Comparison of ENCODE assay signal across 21 cellular contexts in genomic region chr13:62123409-62123808, GRCh38.
DNase-seq lines count a peak whose midpoint lies in the region; ATAC-seq and TF ChIP-seq lines count a peak whose summit lies in the region.
"Had no signal": no experiment of that assay in that cellular context is flagged by ENCODE, and none has a peak within 500 bp of the region (broad histone marks: within the 10 kb centered on the region; RNA-seq: fewer than 3 reads in every experiment).

No MANE protein-coding gene starts in this region.

- H3K9ac ChIP-seq in SU-DHL-6 (ENCODE audit: low read length): no peak overlapping the region
- H3K9ac ChIP-seq: BLaER1 had no signal

- CTCF ChIA-PET in T-cell (lab: Charles Lee): no interaction called here

- H3K36me3 ChIP-seq in SU-DHL-6 (ENCODE audit: low read length): peaks cover 8% of the 10 kb centered on the region; the same call in 1 of the 2 replicates
- no peaks in the 10 kb centered on the region for H3K36me3 ChIP-seq in aorta (ENCODE audit: control insufficient read depth in 1 of 2, insufficient read depth in 2 of 2, low read length in 1 of 2)
- H3K36me3 ChIP-seq: BLaER1 had no signal

- H3K27ac Mint-ChIP-seq in T-cell: no peak overlapping the region
- H3K27ac Mint-ChIP-seq: B cell; CD4-positive, CD25-positive, alpha-beta regulatory T cell; CD8-positive, alpha-beta T cell; GM23338; H9; HFFc6 had no signal

- H3K27ac ChIP-seq in SU-DHL-6 (ENCODE audit: low read depth, low read length) (no peak overlapping the region), aorta (ENCODE audit: low read depth in 1 of 2, low read length in 2 of 2) (no peak overlapping the region)
- H3K27ac ChIP-seq: 22Rv1, BLaER1, C4-2B had no signal

- no peaks in the 10 kb centered on the region for H3K27me3 Mint-ChIP-seq in T-cell
- H3K27me3 Mint-ChIP-seq: B cell; CD4-positive, CD25-positive, alpha-beta regulatory T cell had no signal

- intact Hi-C loops in aorta (cut with DNase I): no loop called here

- POLR2A ChIA-PET in T-cell (lab: Charles Lee): no interaction called here

- peak overlapping the region; percentile 41 for H2AFZ ChIP-seq in SU-DHL-6 (ENCODE audit: low read depth, low read length, severe bottlenecking)
- H2AFZ ChIP-seq: GM23338 had no signal

- H3K9me2 ChIP-seq in SU-DHL-6 (replicated peaks; ENCODE audit: insufficient read depth, low read length): no peaks in the 10 kb centered on the region

- DNase-seq in NCI-H1092 treated with DMSO at 0.1 percent for 48 hours (lab: John Stamatoyannopoulos, UW) (peak; percentile 20), NCI-H1092 (lab: John Stamatoyannopoulos, UW) (no peak), NCI-H748 (lab: John Stamatoyannopoulos, UW; ENCODE audit: unreplicated experiment) (peak; percentile 9), NCI-H748 treated with DMSO at 0.1 percent for 48 hours (lab: John Stamatoyannopoulos, UW) (no peak), T-cell (no peak), aorta (no peak), foreskin melanocyte (no peak)
- DNase-seq: Caco-2; CD4-positive, CD25-positive, alpha-beta regulatory T cell; CD8-positive, alpha-beta T cell; DMS153; DND-41; H9; HFFc6 had no signal

- 46 to 50% methylated on average over 2 of the region's 2 CpGs for WGBS in aorta, 2 donors

- H3K4me3 ChIP-seq in SU-DHL-6 (ENCODE audit: insufficient read depth, low read length, poor library complexity, severe bottlenecking) (no peak overlapping the region), aorta (ENCODE audit: low read length in 2 of 2) (no peak overlapping the region)
- H3K4me3 ChIP-seq: BLaER1, GM23338 had no signal

- H3F3A ChIP-seq in SU-DHL-6 (ENCODE audit: insufficient read depth): no peaks in the 10 kb centered on the region

- H3K4me2 ChIP-seq in SU-DHL-6 (ENCODE audit: low read depth, low read length, poor library complexity, severe bottlenecking): no peak overlapping the region
- H3K4me2 ChIP-seq: BLaER1, GM23338 had no signal

- H3K27me3 ChIP-seq in SU-DHL-6 (ENCODE audit: low read length) (no peaks in the 10 kb centered on the region), aorta (ENCODE audit: control insufficient read depth in 1 of 2, insufficient read depth in 2 of 2, low read length in 1 of 2) (no peaks in the 10 kb centered on the region)
- H3K27me3 ChIP-seq: BLaER1 had no signal

- H3K4me1 ChIP-seq in aorta (ENCODE audit: control insufficient read depth in 1 of 2, insufficient read depth in 2 of 2, low read length in 2 of 2): no peaks in the 10 kb centered on the region
- H3K4me1 ChIP-seq: Caco-2 had no signal

- TF ChIP-seq CTCF in SU-DHL-6 (IDR thresholded peaks at IDR 0.05; ENCODE audit: insufficient read depth, low read length, poor library complexity, severe bottlenecking): no peak

- no peak overlapping the region for H3K4me3 Mint-ChIP-seq in T-cell
- H3K4me3 Mint-ChIP-seq: B cell; CD8-positive, alpha-beta T cell; GM23338; H9; HFFc6 had no signal

- H3K36me3 Mint-ChIP-seq in T-cell: no peaks in the 10 kb centered on the region
- H3K36me3 Mint-ChIP-seq: CD4-positive, CD25-positive, alpha-beta regulatory T cell; CD8-positive, alpha-beta T cell had no signal

- H3K79me2 ChIP-seq in SU-DHL-6 (ENCODE audit: insufficient read depth, low read length): no peaks in the 10 kb centered on the region

- H4K20me1 ChIP-seq in SU-DHL-6 (ENCODE audit: low read depth, low read length): no peaks in the 10 kb centered on the region
- H4K20me1 ChIP-seq: BLaER1 had no signal

- no peaks in the 10 kb centered on the region for H3K4me1 Mint-ChIP-seq in T-cell
- H3K4me1 Mint-ChIP-seq: B cell, GM23338, H9 had no signal

- H3K9me3 Mint-ChIP-seq in T-cell: peaks cover 0 to 6% (median 4%) of the 10 kb centered on the region in 3 donors
- H3K9me3 Mint-ChIP-seq: GM23338, H9, HFFc6 had no signal

- ATAC-seq in T-cell (replicated peaks in 1 of 4) (no peak), aorta (ENCODE audit: low FRiP score) (no peak)
- ATAC-seq: CD8-positive, alpha-beta T cell; GM23338; HCT116 had no signal

- H3K9me3 ChIP-seq in SU-DHL-6 (ENCODE audit: insufficient read depth, low read length): 0 out of 2 replicates have a peak, but pooled peaks cover 7% of the 10 kb centered on the region
- no peaks in the 10 kb centered on the region for H3K9me3 ChIP-seq in aorta (ENCODE audit: control insufficient read depth, low read length)
- H3K9me3 ChIP-seq: Caco-2 had no signal

Comparison
In these comparisons a context has a peak if more than half of its experiments do, and no peak if none do; other contexts are left out.
1. DNase-seq: peak in NCI-H1092 treated with DMSO at 0.1 percent for 48 hours (single experiment) and NCI-H748 (single experiment); none in NCI-H1092 (single experiment), NCI-H748 treated with DMSO at 0.1 percent for 48 hours (single experiment), T-cell (0 of 34), aorta (0 of 2) and foreskin melanocyte (single experiment).